Comparison of ENCODE assay signal across 9 cellular contexts in the genomic region with DNA sequence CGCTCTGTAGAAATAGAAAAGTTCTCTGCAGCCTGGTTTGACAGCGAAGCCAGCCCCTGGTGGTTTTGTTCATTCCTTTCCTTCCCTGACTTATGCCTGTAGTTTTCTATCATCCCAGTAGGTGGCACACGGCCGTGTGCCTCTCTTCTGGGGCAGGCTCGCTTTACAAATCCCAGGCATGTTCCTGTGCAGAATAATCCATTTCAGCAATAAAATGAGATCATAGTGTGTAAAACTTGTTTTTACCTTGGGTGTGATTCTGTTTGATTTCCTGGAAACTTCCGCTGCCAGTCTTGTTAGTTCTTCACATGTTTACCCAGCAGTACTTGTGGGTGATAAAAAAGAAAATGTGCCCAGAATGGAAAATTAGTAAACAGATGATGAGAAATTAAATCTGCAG.
DNase-seq lines count a peak whose midpoint lies in the region; ATAC-seq and TF ChIP-seq lines count a peak whose summit lies in the region.
"Had no signal": no experiment of that assay in that cellular context is flagged by ENCODE, and none has a peak within 500 bp of the region (broad histone marks: within the 10 kb centered on the region; RNA-seq: fewer than 3 reads in every experiment).

No MANE protein-coding gene starts in this region.

- H3K4me3 ChIP-seq in LNCaP clone FGC (ENCODE audit: low read depth, low read length) = peak overlapping the region; percentile 23; the same call in 1 of the 2 replicates

- peaks cover 48 to 58% of the 10 kb centered on the region in 2 donors for H3K27me3 Mint-ChIP-seq in stimulated activated naive B cell treated with anti-CD40 and anti-IgM and Interleukin-4, amounts not matched to agents 10 μg/mL and 1 μg/mL and 100 μg/mL, for 72 hours

- H3K36me3 Mint-ChIP-seq in stimulated activated naive B cell treated with anti-CD40 and anti-IgM and Interleukin-4, amounts not matched to agents 10 μg/mL and 1 μg/mL and 100 μg/mL, for 72 hours = no peaks in the 10 kb centered on the region

- H3K4me1 Mint-ChIP-seq in stimulated activated naive B cell treated with anti-CD40 and anti-IgM and Interleukin-4, amounts not matched to agents 10 μg/mL and 1 μg/mL and 100 μg/mL, for 72 hours = peaks cover 26 to 34% of the 10 kb centered on the region in 2 donors

- no peak overlapping the region for H3K27ac Mint-ChIP-seq in stimulated activated naive B cell treated with anti-CD40 and anti-IgM and Interleukin-4, amounts not matched to agents 10 μg/mL and 1 μg/mL and 100 μg/mL, for 72 hours
- H3K27ac Mint-ChIP-seq: T-helper 1 cell treated with Interleukin-12 subunit alpha and Interleukin-12 subunit beta and Interleukin-4 antibody, amounts not matched to agents 30 μg/mL and 1 μg/mL, for 36 hours had no signal

- peak; percentile 63 for ATAC-seq in GM19468 (IDR thresholded peaks at IDR 0.05; ENCODE audit: extremely low read depth, unreplicated experiment)
- peak; percentile 65 to 71 for ATAC-seq in stimulated activated naive B cell treated with anti-CD40 and anti-IgM and Interleukin-4, amounts not matched to agents 10 μg/mL and 1 μg/mL and 100 μg/mL, for 72 hours (replicated peaks)

- no peaks in the 10 kb centered on the region for H3K9me3 Mint-ChIP-seq in stimulated activated naive B cell treated with anti-CD40 and anti-IgM and Interleukin-4, amounts not matched to agents 10 μg/mL and 1 μg/mL and 100 μg/mL, for 72 hours
- H3K9me3 Mint-ChIP-seq: T-helper 1 cell treated with Interleukin-12 subunit alpha and Interleukin-12 subunit beta and Interleukin-4 antibody, amounts not matched to agents 30 μg/mL and 1 μg/mL, for 36 hours had no signal

- DNase-seq in COLO668 (lab: John Stamatoyannopoulos, UW; ENCODE audit: unreplicated experiment) (peak; percentile 79), LNCaP clone FGC (ENCODE audit: low read depth) (peak; percentile 95), RKO (ENCODE audit: low spot score) (peak; percentile 77), T47D (ENCODE audit: low read depth in 1 of 2, low spot score in 1 of 2) (peak; percentile 75 to 78), islet precursor cell (peak; percentile 70), T-helper 9 cell (no peak)
- no peak for DNase-seq in stimulated activated naive B cell treated with anti-CD40 and anti-IgM and Interleukin-4, amounts not matched to agents 10 μg/mL and 1 μg/mL and 100 μg/mL, for 72 hours

- peak; percentile 79 for TF ChIP-seq CTCF in LNCaP clone FGC (IDR thresholded peaks at IDR 0.05; ENCODE audit: control insufficient read depth, extremely low read depth, insufficient read depth)

- in situ Hi-C loops in T47D (cut with HindIII; ENCODE audit: low pct_unique_long_range_greater_than_20kb, low sequenced_read_pairs) = no loop called here

- H3K4me3 Mint-ChIP-seq in stimulated activated naive B cell treated with anti-CD40 and anti-IgM and Interleukin-4, amounts not matched to agents 10 μg/mL and 1 μg/mL and 100 μg/mL, for 72 hours = no peak overlapping the region
- H3K4me3 Mint-ChIP-seq: T-helper 1 cell treated with Interleukin-12 subunit alpha and Interleukin-12 subunit beta and Interleukin-4 antibody, amounts not matched to agents 30 μg/mL and 1 μg/mL, for 36 hours had no signal

Comparison
In these comparisons a context has a peak if more than half of its experiments do, and no peak if none do; other contexts are left out.
1. DNase-seq: peak in COLO668 (single experiment), LNCaP clone FGC (single experiment), RKO (single experiment), T47D (2 of 2) and islet precursor cell (single experiment); none in stimulated activated naive B cell treated with anti-CD40 and anti-IgM and Interleukin-4, amounts not matched to agents 10 μg/mL and 1 μg/mL and 100 μg/mL, for 72 hours (single experiment) and T-helper 9 cell (single experiment).